Comparison of ENCODE assay signal across 1 cellular context in genomic region chr1:206210802-206211201, GRCh38. TPM values are rescaled to one million over a fixed set of nuclear protein-coding genes. Genes with fewer than 3 reads are reported as not detected.
"Had no signal": no experiment of that assay in that cellular context is flagged by ENCODE, and none has a peak within 500 bp of the region (broad histone marks: within the 10 kb centered on the region; RNA-seq: fewer than 3 reads in every experiment).

No MANE protein-coding gene starts in this region.

RNA-seq across cellular contexts. Expression of gene FAM72A, which starts 8.2 kb away (rescaled TPM):
- total RNA-seq: bronchial epithelial cell had no signal
